ENCODE assay signal across 19 cellular contexts in genomic region chr3:117010316-117010715, GRCh38.
A peak's percentile ranks its signal among the peaks of the same experiment; 100 is the strongest.
DNase-seq lines count a peak whose midpoint lies in the region; FAIRE-seq and TF ChIP-seq lines count a peak whose summit lies in the region.
"Had no signal": no experiment of that assay in that cellular context is flagged by ENCODE, and none has a peak within 500 bp of the region (broad histone marks: within the 10 kb centered on the region; RNA-seq: fewer than 3 reads in every experiment).

No MANE protein-coding gene starts in this region.

- no peak overlapping the region for H3K4ac ChIP-seq in H1 (replicated peaks; ENCODE audit: insufficient read length, low read depth, low read length)

- TF ChIP-seq CTCF in BE2C (IDR thresholded peaks at IDR 0.05; ENCODE audit: low read depth, low read length) (no peak), H1 (IDR thresholded peaks at IDR 0.05; ENCODE audit: control extremely low read depth in 1 of 3, insufficient read depth in 1 of 3, low read depth in 1 of 3, low read length in 3 of 3) (no peak)

- no peak overlapping the region for H2BK15ac ChIP-seq in H1 (ENCODE audit: low read length)

- H2AFZ ChIP-seq in H1 (ENCODE audit: low read length): 0 out of 2 replicates have a peak overlapping the region, but pooled peaks have one; percentile 31
- H2AFZ ChIP-seq: GM23338 had no signal

- no peaks in the 10 kb centered on the region for H3K79me2 ChIP-seq in H1 (ENCODE audit: control insufficient read depth in 1 of 2, insufficient read depth in 2 of 2, low read length in 2 of 2)

- no peaks in the 10 kb centered on the region for H3K27me3 ChIP-seq in BE2C
- no peaks in the 10 kb centered on the region for H3K27me3 ChIP-seq in H1 (replicated peaks in 1 of 4; ENCODE audit: control insufficient read depth in 3 of 4, extremely low read depth in 1 of 4, insufficient read depth in 3 of 4, low read length in 3 of 4)

- no peak overlapping the region for H2BK12ac ChIP-seq in H1 (ENCODE audit: low read depth, low read length)

- TF ChIP-seq EP300 in H1 (IDR thresholded peaks at IDR 0.05; ENCODE audit: borderline replicate concordance in 1 of 2, low read depth in 2 of 2, low read length in 2 of 2): no peak

- WGBS in H1 (ENCODE audit: extremely low coverage in 1 of 2, insufficient coverage in 1 of 2, insufficient read length in 1 of 2, insufficient replicate concordance in 2 of 2, low coverage in 1 of 2, low lambda C conversion rate in 2 of 2, missing lambda C conversion rate in 1 of 2), 2 experiments: 84% methylated on average over 1 of the region's 1 CpG; no CpG with 5 or more reads in 1 of the 2 experiments

- H3K4me3 ChIP-seq in BE2C (ENCODE audit: low read depth, low read length): no peak overlapping the region
- H3K4me3 ChIP-seq in H1 (ENCODE audit: extremely low read depth in 1 of 4, insufficient read depth in 2 of 4, low read depth in 3 of 4, low read length in 4 of 4): no peak overlapping the region
- H3K4me3 ChIP-seq: A549, GM23338, HAP-1 had no signal

- no peak overlapping the region for H2BK20ac ChIP-seq in H1 (ENCODE audit: low read length)

- no peaks in the 10 kb centered on the region for H3K23me2 ChIP-seq in H1 (ENCODE audit: low read depth, low read length)

- no peaks in the 10 kb centered on the region for H3K36me3 ChIP-seq in BE2C
- no peaks in the 10 kb centered on the region for H3K36me3 ChIP-seq in H1 (ENCODE audit: control insufficient read depth in 2 of 4, insufficient read depth in 4 of 4, low read length in 3 of 4)
- H3K36me3 ChIP-seq: HAP-1 had no signal

- no peak overlapping the region for H4K5ac ChIP-seq in H1 (ENCODE audit: insufficient read length, low read depth, low read length)

- peak; percentile 70 for DNase-seq in BE2C
- peak; percentile 48 for DNase-seq in OCI-M1 (lab: John Stamatoyannopoulos, UW)
- DNase-seq in H1 (ENCODE audit: low read depth in 1 of 2, low spot score in 2 of 2): no peak
- peak; percentile 39 for DNase-seq in pons (ENCODE audit: low spot score)
- no peak for DNase-seq in SW 1271 (lab: John Stamatoyannopoulos, UW)
- no peak for DNase-seq in medulla oblongata (ENCODE audit: extremely low spot score)
- DNase-seq in OCI-M2 (lab: John Stamatoyannopoulos, UW; ENCODE audit: unreplicated experiment): no peak
- DNase-seq: 8988T; C1 segment of cervical spinal cord; Caco-2; CD4-positive, alpha-beta memory T cell; DMS153; DND-41; HFFc6 had no signal

- no peak overlapping the region for H3K14ac ChIP-seq in H1 (ENCODE audit: insufficient read length)

- no peak overlapping the region for H2BK120ac ChIP-seq in H1 (replicated peaks; ENCODE audit: low read depth, low read length)

- CTCF ChIA-PET in H1 (lab: Charles Lee; ENCODE audit: partially characterized antibody): interaction anchor here (0.6 to 1.5 kb wide), 7 partner anchors 10 to 240 kb away, joined by 3 to 4 read pairs (median 3); no protein-coding TSS in a partner anchor

- no peak overlapping the region for H4K8ac ChIP-seq in H1 (ENCODE audit: extremely low read depth, insufficient read depth, low read length)

- H3K23ac ChIP-seq in H1 (ENCODE audit: insufficient read length): no peak overlapping the region

- no peaks in the 10 kb centered on the region for H3K9me3 ChIP-seq in BE2C
- H3K9me3 ChIP-seq in H1 (ENCODE audit: insufficient read depth in 2 of 2, low read depth in 1 of 2, low read length in 1 of 2): no peaks in the 10 kb centered on the region
- H3K9me3 ChIP-seq: A549, Caco-2, HAP-1 had no signal

- H3K27ac ChIP-seq in H1 (ENCODE audit: low read depth, low read length): no peak overlapping the region
- H3K27ac ChIP-seq: A549 had no signal

- H3K9ac ChIP-seq in H1 (replicated peaks in 1 of 4; ENCODE audit: extremely low read depth in 1 of 4, low read depth in 3 of 4, low read length in 3 of 4): no peak overlapping the region

- no peak for FAIRE-seq in H1 (lab: Jason Lieb, UNC)
- FAIRE-seq: A549, G401.6, H54 had no signal

- H4K91ac ChIP-seq in H1 (replicated peaks; ENCODE audit: insufficient read length, low read length): no peak overlapping the region

- H3K18ac ChIP-seq in H1 (ENCODE audit: extremely low read depth, low read length): no peak overlapping the region

- H3K4me1 ChIP-seq in BE2C: peaks cover 22% of the 10 kb centered on the region
- H3K4me1 ChIP-seq in H1 (replicated peaks in 1 of 4; ENCODE audit: control insufficient read depth in 3 of 4, insufficient read depth in 4 of 4, low read length in 3 of 4): no peaks in the 10 kb centered on the region
- H3K4me1 ChIP-seq: A549, HAP-1 had no signal

- TF ChIP-seq RAD21 in H1 (IDR thresholded peaks at IDR 0.05 in 1 of 2, conservative IDR thresholded peaks at IDR 0.05 in 1 of 2; ENCODE audit: low read depth in 2 of 2, low read length in 2 of 2): no peak

- H3K79me1 ChIP-seq in H1 (ENCODE audit: low read depth, low read length): no peaks in the 10 kb centered on the region

- POLR2A ChIA-PET in H1 (lab: Charles Lee; ENCODE audit: partially characterized antibody): no interaction called here

- H2AK5ac ChIP-seq in H1 (ENCODE audit: low read depth, low read length): no peak overlapping the region

- no peak overlapping the region for H2BK5ac ChIP-seq in H1 (ENCODE audit: low read depth, low read length)

- no peak for TF ChIP-seq POLR2A in H1 (IDR thresholded peaks at IDR 0.05; ENCODE audit: control extremely low read depth in 1 of 2, low read depth in 2 of 2, low read length in 2 of 2)

- H3K56ac ChIP-seq in H1 (replicated peaks; ENCODE audit: insufficient read length, low read depth, low read length): no peak overlapping the region

- no peaks in the 10 kb centered on the region for H4K20me1 ChIP-seq in H1 (replicated peaks in 1 of 2; ENCODE audit: control insufficient read depth in 1 of 2, insufficient read depth in 2 of 2, low read length in 2 of 2)

- H3K4me2 ChIP-seq in H1 (ENCODE audit: insufficient read depth in 1 of 2, low read depth in 2 of 2, low read length in 2 of 2): no peak overlapping the region
- H3K4me2 ChIP-seq: A549, GM23338 had no signal

TF ChIP-seq in H1, 55 proteins besides CTCF, POLR2A, EP300 and RAD21:
- TF ChIP-seq USF2 (IDR thresholded peaks at IDR 0.05; ENCODE audit: low read length) (no peak), SIRT6 (IDR thresholded peaks at IDR 0.05; ENCODE audit: low read length) (no peak), SIN3A (conservative IDR thresholded peaks at IDR 0.05 in 1 of 2, IDR thresholded peaks at IDR 0.05 in 1 of 2; ENCODE audit: low read depth in 1 of 2, low read length in 2 of 2) (no peak), CEBPB (IDR thresholded peaks at IDR 0.05; ENCODE audit: low read depth, low read length) (no peak), EGR1 (IDR thresholded peaks at IDR 0.05; ENCODE audit: borderline replicate concordance, low read depth, low read length) (no peak), NRF1 (IDR thresholded peaks at IDR 0.05; ENCODE audit: low read depth, low read length) (no peak), CHD2 (IDR thresholded peaks at IDR 0.05; ENCODE audit: low read length) (no peak), ZNF274 (IDR thresholded peaks at IDR 0.05; ENCODE audit: borderline replicate concordance, extremely low read depth, low read length) (no peak), FOSL1 (IDR thresholded peaks at IDR 0.05; ENCODE audit: insufficient read depth, low read depth, low read length) (no peak), RBBP5 (IDR thresholded peaks at IDR 0.05; ENCODE audit: borderline replicate concordance, low read depth, low read length) (no peak), YY1 (IDR thresholded peaks at IDR 0.05; ENCODE audit: low read depth, low read length) (no peak)

Comparison
In these comparisons a context has a peak if more than half of its experiments do, and no peak if none do; other contexts are left out.
1. DNase-seq: peak in BE2C (single experiment), OCI-M1 (single experiment) and pons (single experiment); none in H1 (0 of 2), SW 1271 (0 of 2), medulla oblongata (single experiment) and OCI-M2 (single experiment).